ENCODE assay signal across 21 cellular contexts in genomic region chr5:84378961-84379360, GRCh38. TPM values are rescaled to one million over a fixed set of nuclear protein-coding genes. Genes with fewer than 3 reads are reported as not detected.
DNase-seq lines count a peak whose midpoint lies in the region; ATAC-seq and TF ChIP-seq lines count a peak whose summit lies in the region.
"Had no signal": no experiment of that assay in that cellular context is flagged by ENCODE, and none has a peak within 500 bp of the region (broad histone marks: within the 10 kb centered on the region; RNA-seq: fewer than 3 reads in every experiment).

No MANE protein-coding gene starts in this region.

- no peak for TF ChIP-seq CTCF in coronary artery (IDR thresholded peaks at IDR 0.05)

- peak overlapping the region; percentile 68 to 91 for H3K27ac ChIP-seq in coronary artery
- H3K27ac ChIP-seq: foreskin keratinocyte, left lung, PC-9 had no signal

- peak; percentile 62 for DNase-seq in ACHN
- peak; percentile 75 for DNase-seq in RPMI7951 (ENCODE audit: low read depth)
- no peak for DNase-seq in coronary artery (ENCODE audit: low spot score)
- peak; percentile 56 for DNase-seq in myocyte (ENCODE audit: low read depth)
- DNase-seq in stimulated activated CD8-positive, alpha-beta memory T cell treated with anti-CD3 and anti-CD28 coated beads, Interleukin-4, amount 100 ng/mL, for 48 hours: no peak
- DNase-seq in activated CD4-positive, alpha-beta T cell treated with anti-CD3 and anti-CD28 coated beads, Interleukin-2, amount 50 U/mL, for 1 hour: no peak
- no peak for DNase-seq in SW 1271 (lab: John Stamatoyannopoulos, UW)
- DNase-seq: activated naive CD4-positive, alpha-beta T cell treated with anti-CD3 and anti-CD28 coated beads for 36 hours; activated T-cell treated with anti-CD3 and anti-CD28 coated beads for 4 hours; CD4-positive, CD25-positive, alpha-beta regulatory T cell; DMS53; endodermal cell; foreskin keratinocyte; H9; KBM-7; left lung; NCI-H1092; NCI-H2081 treated with DMSO at 0.1 percent for 48 hours; NCI-H526 treated with DMSO at 0.1 percent for 48 hours; PC-9 had no signal

- in situ Hi-C loops in ACHN (cut with HindIII; ENCODE audit: low pct_ligation_motif_present, low pct_unique_long_range_greater_than_20kb, low sequenced_read_pairs): no loop called here

- peak overlapping the region; percentile 18 for H3K4me3 ChIP-seq in coronary artery
- H3K4me3 ChIP-seq: left lung, PC-9 had no signal

- no peak for ATAC-seq in GM18505 (IDR thresholded peaks at IDR 0.05; ENCODE audit: unreplicated experiment)
- ATAC-seq: foreskin keratinocyte, left lung had no signal

- no peak for TF ChIP-seq POLR2A in GM18505 (IDR thresholded peaks at IDR 0.05; ENCODE audit: borderline replicate concordance, extremely low read depth, insufficient read depth, insufficient read length)

RNA-seq across cellular contexts. Expression of gene EDIL3, which starts 5.7 kb away (rescaled TPM):
- 45.8 and 58.4 TPM in 2 replicates for total RNA-seq in RPMI7951 (2014; rRNA removed; shearing (Covaris generic))
- 86.1 and 118 TPM in 2 replicates for total RNA-seq in myocyte
- polyA plus RNA-seq in myocyte (2012): 366 TPM
- total RNA-seq: activated naive CD4-positive, alpha-beta T cell treated with anti-CD3 and anti-CD28 coated beads for 36 hours; CD4-positive, CD25-positive, alpha-beta regulatory T cell had no signal
- polyA plus RNA-seq: CD4-positive, CD25-positive, alpha-beta regulatory T cell had no signal

Comparison
In these comparisons a context has a peak if more than half of its experiments do, and no peak if none do; other contexts are left out.
1. DNase-seq: peak in ACHN (single experiment), RPMI7951 (single experiment) and myocyte (single experiment); none in coronary artery (single experiment), stimulated activated CD8-positive, alpha-beta memory T cell treated with anti-CD3 and anti-CD28 coated beads, Interleukin-4, amount 100 ng/mL, for 48 hours (single experiment), activated CD4-positive, alpha-beta T cell treated with anti-CD3 and anti-CD28 coated beads, Interleukin-2, amount 50 U/mL, for 1 hour (single experiment) and SW 1271 (0 of 2).